11 cellular contexts compared by ENCODE assay signal in genomic region chr9:115650768-115651167, GRCh38.
A peak's percentile ranks its signal among the peaks of the same experiment; 100 is the strongest.
DNase-seq lines count a peak whose midpoint lies in the region; ATAC-seq and TF ChIP-seq lines count a peak whose summit lies in the region.
"Had no signal": no experiment of that assay in that cellular context is flagged by ENCODE, and none has a peak within 500 bp of the region (broad histone marks: within the 10 kb centered on the region; RNA-seq: fewer than 3 reads in every experiment).

No MANE protein-coding gene starts in this region.

- intact Hi-C loops in adrenal gland (cut with DNase I): no loop called here

- TF ChIP-seq POLR2A in gastroesophageal sphincter (IDR thresholded peaks at IDR 0.05) (no peak), adrenal gland (IDR thresholded peaks at IDR 0.05) (no peak)

- no peaks in the 10 kb centered on the region for H3K27me3 ChIP-seq in gastroesophageal sphincter
- H3K27me3 ChIP-seq in adrenal gland: no peaks in the 10 kb centered on the region

- TF ChIP-seq EP300 in gastroesophageal sphincter (IDR thresholded peaks at IDR 0.05): no peak

- H3K4me1 ChIP-seq in gastroesophageal sphincter (peaks cover 0 to 5% (median 0%) of the 10 kb centered on the region in 3 donors), adrenal gland (replicated peaks in 1 of 2) (no peaks in the 10 kb centered on the region)

- H3K9me3 ChIP-seq in gastroesophageal sphincter (no peaks in the 10 kb centered on the region), adrenal gland (replicated peaks in 1 of 3) (no peaks in the 10 kb centered on the region)

- peak overlapping the region; percentile 53 to 79 (median 72) for H3K27ac ChIP-seq in gastroesophageal sphincter
- H3K27ac ChIP-seq in adrenal gland: peak overlapping the region in 2 of 5 donors; percentile 53 to 60

- no peaks in the 10 kb centered on the region for H3K36me3 ChIP-seq in gastroesophageal sphincter
- no peaks in the 10 kb centered on the region for H3K36me3 ChIP-seq in adrenal gland (replicated peaks in 1 of 2)

- no peak overlapping the region for H3K4me3 ChIP-seq in gastroesophageal sphincter
- no peak overlapping the region for H3K4me3 ChIP-seq in adrenal gland

- TF ChIP-seq CTCF in gastroesophageal sphincter (IDR thresholded peaks at IDR 0.05) (no peak), adrenal gland (IDR thresholded peaks at IDR 0.05) (no peak)

- DNase-seq in ELR (ENCODE audit: low read depth) (peak; percentile 92), amniotic epithelial cell (ENCODE audit: low read depth) (peak; percentile 89), stromal cell of bone marrow (ENCODE audit: low read depth) (peak; percentile 82), NCI-H526 (lab: John Stamatoyannopoulos, UW) (no peak), adrenal gland (no peak), RPMI8226 (no peak)
- DNase-seq: activated CD4-positive, alpha-beta T cell treated with anti-CD3 and anti-CD28 coated beads for 48 hours; activated effector memory CD4-positive, alpha-beta T cell treated with Interleukin-2 at 50 U/mL for 16 hours; NCI-H187 treated with DMSO at 0.1 percent for 48 hours had no signal

- ATAC-seq in gastroesophageal sphincter (no peak), HG03442 (IDR thresholded peaks at IDR 0.05; ENCODE audit: unreplicated experiment) (no peak)

Comparison
In these comparisons a context has a peak if more than half of its experiments do, and no peak if none do; other contexts are left out.
1. DNase-seq: peak in ELR (single experiment), amniotic epithelial cell (single experiment) and stromal cell of bone marrow (single experiment); none in NCI-H526 (0 of 2), adrenal gland (0 of 7) and RPMI8226 (single experiment).